Comparison of ENCODE assay signal across 8 cellular contexts in the genomic region with DNA sequence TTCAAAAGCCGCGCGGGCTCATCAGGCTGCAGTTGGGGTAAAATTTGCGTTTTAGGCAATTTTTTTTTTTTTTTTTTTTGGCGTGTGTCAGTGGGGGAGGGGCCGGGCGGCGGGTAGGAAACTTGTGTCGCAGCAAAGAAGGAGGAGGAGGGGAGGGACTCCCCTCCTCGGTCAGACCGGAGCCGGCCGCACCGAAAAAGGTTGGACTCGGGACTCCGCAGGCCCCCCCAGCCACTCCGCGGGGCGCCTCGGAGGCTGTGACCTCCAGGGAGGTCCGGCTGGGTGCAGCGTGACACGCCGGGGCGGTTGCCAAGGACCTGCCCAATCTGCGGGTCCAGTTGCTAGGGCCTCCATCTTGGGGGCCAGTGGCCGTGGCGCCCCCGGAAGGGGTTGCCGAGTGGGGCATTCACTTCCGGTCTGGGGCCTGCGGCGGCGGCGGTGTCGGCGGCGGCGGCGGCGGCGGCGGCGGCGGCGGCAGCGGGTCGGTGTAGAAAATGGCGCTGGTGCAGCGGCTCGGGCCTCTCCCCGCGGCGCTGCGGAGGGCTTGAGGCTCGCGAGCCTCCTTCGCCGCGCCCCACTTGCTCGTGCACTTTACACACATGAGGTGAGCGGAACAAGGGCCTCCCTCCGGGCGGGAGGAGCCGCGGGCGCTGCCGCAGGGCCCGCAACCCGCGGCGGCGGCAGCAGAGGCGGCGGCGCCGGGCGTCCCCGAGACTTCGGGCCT. TPM values are rescaled to one million over a fixed set of nuclear protein-coding genes. Genes with fewer than 3 reads are reported as not detected.
DNase-seq lines count a peak whose midpoint lies in the region; ATAC-seq and TF ChIP-seq lines count a peak whose summit lies in the region.

A gene (plus strand): TSS at position 409 of the 724 bp plus-strand sequence. CDS start 191 bp downstream, at position 600.

- H3K4me3 Mint-ChIP-seq in activated CD4-positive, alpha-beta T cell treated with anti-CD3 and anti-CD28 coated beads, Interleukin-2, amount 10 ng/mL, durations not matched to agents 24 days and 14 days = peak within 1 kb of the TSS; percentile 99

- DNase-seq in AG10803 (ENCODE audit: low read depth) = peak; percentile 89
- peak; percentile 81 for DNase-seq in NCI-H510A (lab: John Stamatoyannopoulos, UW)
- peak; percentile 93 for DNase-seq in activated CD4-positive, alpha-beta T cell treated with anti-CD3 and anti-CD28 coated beads, Interleukin-2, amount 10 ng/mL, durations not matched to agents 24 days and 14 days
- peak; percentile 97 for DNase-seq in coronary artery (ENCODE audit: low spot score)
- DNase-seq in left colon = peak; percentile 90 to 92
- DNase-seq in stimulated activated CD4-positive, alpha-beta T cell treated with anti-CD3 and anti-CD28 coated beads, Interleukin-1b, Interleukin-23, amount 100 ng/mL, for 48 hours = peak; percentile 85

- intact Hi-C loops in activated CD4-positive, alpha-beta T cell treated with anti-CD3 and anti-CD28 coated beads, Interleukin-2, amount 10 ng/mL, durations not matched to agents 24 days and 14 days (cut with micrococcal nuclease) = no loop called here
- intact Hi-C loops in left colon (cut with DNase I, micrococcal nuclease) = no loop called here

- H3K27me3 Mint-ChIP-seq in activated CD4-positive, alpha-beta T cell treated with anti-CD3 and anti-CD28 coated beads, Interleukin-2, amount 10 ng/mL, durations not matched to agents 24 days and 14 days = peaks cover 2% of the 10 kb centered on the region

- peaks cover 32% of the 10 kb centered on the region for H3K4me1 Mint-ChIP-seq in activated CD4-positive, alpha-beta T cell treated with anti-CD3 and anti-CD28 coated beads, Interleukin-2, amount 10 ng/mL, durations not matched to agents 24 days and 14 days

- no peak for TF ChIP-seq CTCF in AG10803 (conservative IDR thresholded peaks at IDR 0.05; ENCODE audit: low read length)
- TF ChIP-seq CTCF in coronary artery (IDR thresholded peaks at IDR 0.05) = no peak

- peak; percentile 95 for ATAC-seq in GM19023 (IDR thresholded peaks at IDR 0.05; ENCODE audit: unreplicated experiment)
- ATAC-seq in HG03196 (IDR thresholded peaks at IDR 0.05; ENCODE audit: unreplicated experiment) = peak; percentile 87
- peak; percentile 96 for ATAC-seq in left colon

- peaks cover 32% of the 10 kb centered on the region for H3K36me3 Mint-ChIP-seq in activated CD4-positive, alpha-beta T cell treated with anti-CD3 and anti-CD28 coated beads, Interleukin-2, amount 10 ng/mL, durations not matched to agents 24 days and 14 days (ENCODE audit: low read depth)

- H3K4me3 ChIP-seq in AG10803 (ENCODE audit: low read length) = peak within 1 kb of the TSS; percentile 81
- peak within 1 kb of the TSS; percentile 96 for H3K4me3 ChIP-seq in coronary artery

- peak within 1 kb of the TSS; percentile 98 for H3K27ac Mint-ChIP-seq in activated CD4-positive, alpha-beta T cell treated with anti-CD3 and anti-CD28 coated beads, Interleukin-2, amount 10 ng/mL, durations not matched to agents 24 days and 14 days

- H3K9me3 Mint-ChIP-seq in activated CD4-positive, alpha-beta T cell treated with anti-CD3 and anti-CD28 coated beads, Interleukin-2, amount 10 ng/mL, durations not matched to agents 24 days and 14 days = no peaks in the 10 kb centered on the region

- peak within 1 kb of the TSS; percentile 84 to 97 for H3K27ac ChIP-seq in coronary artery

RNA-seq across cellular contexts. Expression of the gene that starts here (rescaled TPM):
- total RNA-seq in activated CD4-positive, alpha-beta T cell treated with anti-CD3 and anti-CD28 coated beads, Interleukin-2, amount 10 ng/mL, durations not matched to agents 24 days and 14 days = 52.9 and 54.2 TPM in 2 replicates
- 10 to 100 TPM; 29.6 to 36.2 TPM for total RNA-seq in left colon

Comparison
In these comparisons a context has a peak if more than half of its experiments do, and no peak if none do; other contexts are left out.
1. Peak in every context shown above with its lines: DNase-seq, ATAC-seq, H3K4me3 ChIP-seq and H3K27ac ChIP-seq.